Comparison of ENCODE assay signal across 10 cellular contexts in genomic region chr12:96048392-96048969, GRCh38. TPM values are rescaled to one million over a fixed set of nuclear protein-coding genes. Genes with fewer than 3 reads are reported as not detected.
A peak's percentile ranks its signal among the peaks of the same experiment; 100 is the strongest.
DNase-seq lines count a peak whose midpoint lies in the region; ATAC-seq lines count a peak whose summit lies in the region.
"Had no signal": no experiment of that assay in that cellular context is flagged by ENCODE, and none has a peak within 500 bp of the region (broad histone marks: within the 10 kb centered on the region; RNA-seq: fewer than 3 reads in every experiment).

No MANE protein-coding gene starts in this region.

- H3K27me3 Mint-ChIP-seq in naive B cell = no peaks in the 10 kb centered on the region

- H3K27ac Mint-ChIP-seq in activated naive CD4-positive, alpha-beta T cell treated with anti-CD3 and anti-CD28 coated beads, Interleukin-2, amount 50 U/mL, for 72 hours = peak overlapping the region; percentile 84 to 92
- H3K27ac Mint-ChIP-seq in naive B cell = peak overlapping the region in 4 of 6 donors; percentile 6 to 97 (median 80)

- DNase-seq in DMS79 treated with DMSO at 0.1 percent for 48 hours (lab: John Stamatoyannopoulos, UW) (peak; percentile 38), DMS79 (lab: John Stamatoyannopoulos, UW) (no peak), NCI-H146 (lab: John Stamatoyannopoulos, UW) (peak; percentile 45), naive B cell (no peak), NCI-H2171 treated with DMSO at 0.1 percent for 48 hours (lab: John Stamatoyannopoulos, UW) (no peak), NCI-H1930 (lab: John Stamatoyannopoulos, UW) (no peak), amygdala (lab: John Stamatoyannopoulos, UW) (no peak)
- no peak for DNase-seq in activated naive CD4-positive, alpha-beta T cell treated with anti-CD3 and anti-CD28 coated beads, Interleukin-2, amount 50 U/mL, for 72 hours (ENCODE audit: low spot score in 2 of 2)
- DNase-seq: cerebellar nuclear complex had no signal

- no peak for ATAC-seq in activated naive CD4-positive, alpha-beta T cell treated with anti-CD3 and anti-CD28 coated beads, Interleukin-2, amount 50 U/mL, for 72 hours
- ATAC-seq in naive B cell (ENCODE audit: low read depth in 2 of 2) = no peak

- peaks cover 0 to 29% of the 10 kb centered on the region in 2 donors for H3K9me3 Mint-ChIP-seq in activated naive CD4-positive, alpha-beta T cell treated with anti-CD3 and anti-CD28 coated beads, Interleukin-2, amount 50 U/mL, for 72 hours
- no peaks in the 10 kb centered on the region for H3K9me3 Mint-ChIP-seq in naive B cell

- peaks cover 50 to 69% (median 61%) of the 10 kb centered on the region in 3 donors for H3K4me1 Mint-ChIP-seq in naive B cell

- H3K4me3 Mint-ChIP-seq in naive B cell = peak overlapping the region in 5 of 8 donors; percentile 52 to 82 (median 69)
- H3K4me3 Mint-ChIP-seq: mesothelial cell of epicardium had no signal

- H3K36me3 Mint-ChIP-seq in activated naive CD4-positive, alpha-beta T cell treated with anti-CD3 and anti-CD28 coated beads, Interleukin-2, amount 50 U/mL, for 72 hours = peaks cover 0 to 31% of the 10 kb centered on the region in 2 donors
- H3K36me3 Mint-ChIP-seq in naive B cell = peaks cover 0 to 4% of the 10 kb centered on the region in 2 donors
- H3K36me3 Mint-ChIP-seq: mesothelial cell of epicardium had no signal

RNA-seq across cellular contexts. Expression of gene LTA4H, which starts 13.1 kb away (rescaled TPM):
- 100 to 1,000 TPM; 132 to 156 TPM for total RNA-seq in activated naive CD4-positive, alpha-beta T cell treated with anti-CD3 and anti-CD28 coated beads, Interleukin-2, amount 50 U/mL, for 72 hours
- 100 to 1,000 TPM; 203 to 338 (median 258) TPM for polyA plus RNA-seq in naive B cell (ENCODE audit: low read depth in 6 of 6)

RNA-seq across cellular contexts. Expression of gene HAL, which starts 52.3 kb away (rescaled TPM):
- 1 to 10 TPM in 1 of 2 donors, under 1 TPM in 1; 0.39 to 1.2 TPM for total RNA-seq in activated naive CD4-positive, alpha-beta T cell treated with anti-CD3 and anti-CD28 coated beads, Interleukin-2, amount 50 U/mL, for 72 hours
- polyA plus RNA-seq in naive B cell (ENCODE audit: low read depth in 6 of 6) = 1 to 10 TPM in 1 of 6 donors, under 1 TPM in 3, not detected in 2; 0.36 to 1.4 (median 0.75) TPM

Comparison
In these comparisons a context has a peak if more than half of its experiments do, and no peak if none do; other contexts are left out.
1. DNase-seq: peak in DMS79 treated with DMSO at 0.1 percent for 48 hours (single experiment) and NCI-H146 (single experiment); none in DMS79 (single experiment), activated naive CD4-positive, alpha-beta T cell treated with anti-CD3 and anti-CD28 coated beads, Interleukin-2, amount 50 U/mL, for 72 hours (0 of 2), naive B cell (single experiment), NCI-H2171 treated with DMSO at 0.1 percent for 48 hours (single experiment), NCI-H1930 (0 of 2) and amygdala (0 of 56).